ENCODE assay signal across 16 cellular contexts in genomic region chr13:106329941-106330340, GRCh38.
DNase-seq lines count a peak whose midpoint lies in the region; ATAC-seq, FAIRE-seq and TF ChIP-seq lines count a peak whose summit lies in the region.
"Had no signal": no experiment of that assay in that cellular context is flagged by ENCODE, and none has a peak within 500 bp of the region (broad histone marks: within the 10 kb centered on the region; RNA-seq: fewer than 3 reads in every experiment).

No MANE protein-coding gene starts in this region.

- H3K4me1 Mint-ChIP-seq in activated CD4-positive, alpha-beta T cell treated with anti-CD3 and anti-CD28 coated beads for 36 hours, result no peaks in the 10 kb centered on the region
- H3K4me1 Mint-ChIP-seq: CD14-positive monocyte had no signal

- no peaks in the 10 kb centered on the region for H3K36me3 Mint-ChIP-seq in activated CD4-positive, alpha-beta T cell treated with anti-CD3 and anti-CD28 coated beads for 36 hours (ENCODE audit: low read depth)
- H3K36me3 Mint-ChIP-seq: CD14-positive monocyte; CD8-positive, alpha-beta T cell had no signal

- no peaks in the 10 kb centered on the region for H3K9me2 ChIP-seq in PC-9 (ENCODE audit: insufficient read depth)

- H3K27me3 ChIP-seq in H1 (replicated peaks in 1 of 4; ENCODE audit: control insufficient read depth in 3 of 4, extremely low read depth in 1 of 4, insufficient read depth in 3 of 4, low read length in 3 of 4), result no peaks in the 10 kb centered on the region
- H3K27me3 ChIP-seq in osteoblast (ENCODE audit: insufficient read depth, low read length), result no peaks in the 10 kb centered on the region
- no peaks in the 10 kb centered on the region for H3K27me3 ChIP-seq in PC-9 (ENCODE audit: insufficient read depth, low read depth)

- H2BK15ac ChIP-seq in H1 (ENCODE audit: low read length), result no peak overlapping the region

- no peak overlapping the region for H3K27ac ChIP-seq in H1 (ENCODE audit: low read depth, low read length)
- H3K27ac ChIP-seq in osteoblast (ENCODE audit: low read depth, low read length), result no peak overlapping the region
- no peak overlapping the region for H3K27ac ChIP-seq in PC-9
- H3K27ac ChIP-seq: A549 had no signal

- no peaks in the 10 kb centered on the region for H3K23me2 ChIP-seq in H1 (ENCODE audit: low read depth, low read length)

- no peak for DNase-seq in H1 (ENCODE audit: low read depth in 1 of 2, low spot score in 2 of 2)
- peak; percentile 39 to 69 for DNase-seq in left colon
- DNase-seq in osteoblast (ENCODE audit: insufficient read length, low spot score, missing footprints), result no peak
- no peak for DNase-seq in PC-9
- no peak for DNase-seq in activated CD4-positive, alpha-beta T cell treated with anti-CD3 and anti-CD28 coated beads for 36 hours
- DNase-seq: CD8-positive, alpha-beta T cell; COR-L47; DMS153; DND-41; H9 had no signal

- WGBS in H1 (ENCODE audit: extremely low coverage in 1 of 2, insufficient coverage in 1 of 2, insufficient read length in 1 of 2, insufficient replicate concordance in 2 of 2, low coverage in 1 of 2, low lambda C conversion rate in 2 of 2, missing lambda C conversion rate in 1 of 2), 2 experiments, result 79% methylated on average over 5 of the region's 5 CpGs; no CpG with 5 or more reads in 1 of the 2 experiments

- no peak for TF ChIP-seq POLR2A in H1 (IDR thresholded peaks at IDR 0.05; ENCODE audit: control extremely low read depth in 1 of 2, low read depth in 2 of 2, low read length in 2 of 2)

- no peaks in the 10 kb centered on the region for H3K9me3 ChIP-seq in H1 (ENCODE audit: insufficient read depth in 2 of 2, low read depth in 1 of 2, low read length in 1 of 2)
- H3K9me3 ChIP-seq in osteoblast (ENCODE audit: low read depth, low read length), result no peaks in the 10 kb centered on the region
- peaks cover 10% of the 10 kb centered on the region for H3K9me3 ChIP-seq in PC-9 (ENCODE audit: insufficient read depth, low read depth)
- H3K9me3 ChIP-seq: A549 had no signal

- H3K36me3 ChIP-seq in H1 (ENCODE audit: control insufficient read depth in 2 of 4, insufficient read depth in 4 of 4, low read length in 3 of 4) (no peaks in the 10 kb centered on the region), osteoblast (ENCODE audit: insufficient read depth, low read length) (no peaks in the 10 kb centered on the region), PC-9 (ENCODE audit: low read depth) (no peaks in the 10 kb centered on the region)

- H2AK5ac ChIP-seq in H1 (ENCODE audit: low read depth, low read length), result no peak overlapping the region

- no peak overlapping the region for H3K4me2 ChIP-seq in H1 (ENCODE audit: insufficient read depth in 1 of 2, low read depth in 2 of 2, low read length in 2 of 2)
- no peak overlapping the region for H3K4me2 ChIP-seq in osteoblast (ENCODE audit: insufficient read depth, low read length)
- H3K4me2 ChIP-seq in PC-9, result no peak overlapping the region
- H3K4me2 ChIP-seq: A549, GM23338 had no signal

- no peak overlapping the region for H3K27ac Mint-ChIP-seq in activated CD4-positive, alpha-beta T cell treated with anti-CD3 and anti-CD28 coated beads for 36 hours
- H3K27ac Mint-ChIP-seq: CD14-positive monocyte; CD8-positive, alpha-beta T cell; GM23338 had no signal

- TF ChIP-seq CTCF in H1 (IDR thresholded peaks at IDR 0.05; ENCODE audit: control extremely low read depth in 1 of 3, insufficient read depth in 1 of 3, low read depth in 1 of 3, low read length in 3 of 3), result no peak
- no peak for TF ChIP-seq CTCF in osteoblast (IDR thresholded peaks at IDR 0.05; ENCODE audit: extremely low read depth, low read depth, low read length)
- no peak for TF ChIP-seq CTCF in PC-9 (conservative IDR thresholded peaks at IDR 0.05)

- H2AFZ ChIP-seq in H1 (ENCODE audit: low read length) (no peak overlapping the region), osteoblast (ENCODE audit: low read length) (peak overlapping the region; percentile 63), PC-9 (no peak overlapping the region)
- H2AFZ ChIP-seq: GM23338 had no signal

- H3K4me1 ChIP-seq in H1 (replicated peaks in 1 of 4; ENCODE audit: control insufficient read depth in 3 of 4, insufficient read depth in 4 of 4, low read length in 3 of 4) (peaks cover 0 to 6% (median 1%) of the 10 kb centered on the region in 4 experiments; a peak in 2 of 7 replicates), osteoblast (ENCODE audit: insufficient read depth, low read length) (no peaks in the 10 kb centered on the region), PC-9 (replicated peaks; ENCODE audit: insufficient read depth) (no peaks in the 10 kb centered on the region)
- H3K4me1 ChIP-seq: A549 had no signal

- intact Hi-C loops in left colon (cut with DNase I, micrococcal nuclease) (no loop called here), PC-9 (cut with micrococcal nuclease; ENCODE audit: unreplicated experiment) (no loop called here)
- intact Hi-C loops in activated CD4-positive, alpha-beta T cell treated with anti-CD3 and anti-CD28 coated beads for 36 hours (cut with DNase I, micrococcal nuclease), result no loop called here

- peaks cover 3% of the 10 kb centered on the region for H3K27me3 Mint-ChIP-seq in activated CD4-positive, alpha-beta T cell treated with anti-CD3 and anti-CD28 coated beads for 36 hours

- no peak overlapping the region for H3K9ac ChIP-seq in H1 (replicated peaks in 1 of 4; ENCODE audit: extremely low read depth in 1 of 4, low read depth in 3 of 4, low read length in 3 of 4)

- no peak overlapping the region for H2BK20ac ChIP-seq in H1 (ENCODE audit: low read length)

- no peak for TF ChIP-seq EP300 in H1 (IDR thresholded peaks at IDR 0.05; ENCODE audit: borderline replicate concordance in 1 of 2, low read depth in 2 of 2, low read length in 2 of 2)

- no peaks in the 10 kb centered on the region for H3K9me3 Mint-ChIP-seq in activated CD4-positive, alpha-beta T cell treated with anti-CD3 and anti-CD28 coated beads for 36 hours (ENCODE audit: low read depth)
- H3K9me3 Mint-ChIP-seq: CD8-positive, alpha-beta T cell had no signal

- H3K18ac ChIP-seq in H1 (ENCODE audit: extremely low read depth, low read length), result no peak overlapping the region

- H4K5ac ChIP-seq in H1 (ENCODE audit: insufficient read length, low read depth, low read length), result no peak overlapping the region

- no peak overlapping the region for H3K14ac ChIP-seq in H1 (ENCODE audit: insufficient read length)

- no peak overlapping the region for H3K56ac ChIP-seq in H1 (replicated peaks; ENCODE audit: insufficient read length, low read depth, low read length)

- FAIRE-seq in H1 (lab: Jason Lieb, UNC), result no peak
- FAIRE-seq: A549, D721Med had no signal

- CTCF ChIA-PET in H1 (lab: Charles Lee; ENCODE audit: partially characterized antibody) (interaction anchor here (0.7 to 1.6 kb wide), 4 partner anchors 10 to 248 kb away, joined by 3 read pairs; no protein-coding TSS in a partner anchor), PC-9 (lab: Charles Lee) (no interaction called here)
- CTCF ChIA-PET in activated CD4-positive, alpha-beta T cell treated with anti-CD3 and anti-CD28 coated beads for 36 hours (lab: Charles Lee), result no interaction called here

- H3F3A ChIP-seq in PC-9 (ENCODE audit: insufficient read depth, low read depth), result no peaks in the 10 kb centered on the region

- no peaks in the 10 kb centered on the region for H4K20me1 ChIP-seq in H1 (replicated peaks in 1 of 2; ENCODE audit: control insufficient read depth in 1 of 2, insufficient read depth in 2 of 2, low read length in 2 of 2)
- no peaks in the 10 kb centered on the region for H4K20me1 ChIP-seq in osteoblast (ENCODE audit: insufficient read depth, low read length)
- H4K20me1 ChIP-seq in PC-9 (ENCODE audit: insufficient read depth), result no peaks in the 10 kb centered on the region

- POLR2A ChIA-PET in H1 (lab: Charles Lee; ENCODE audit: partially characterized antibody) (no interaction called here), PC-9 (lab: Charles Lee; ENCODE audit: unreplicated experiment) (no interaction called here)
- POLR2A ChIA-PET in activated CD4-positive, alpha-beta T cell treated with anti-CD3 and anti-CD28 coated beads for 36 hours (lab: Charles Lee), result no interaction called here

- H3K79me2 ChIP-seq in H1 (ENCODE audit: control insufficient read depth in 1 of 2, insufficient read depth in 2 of 2, low read length in 2 of 2) (no peaks in the 10 kb centered on the region), osteoblast (ENCODE audit: insufficient read depth, low read length) (no peaks in the 10 kb centered on the region), PC-9 (ENCODE audit: low read depth) (no peaks in the 10 kb centered on the region)

- no peak for TF ChIP-seq RAD21 in H1 (IDR thresholded peaks at IDR 0.05 in 1 of 2, conservative IDR thresholded peaks at IDR 0.05 in 1 of 2; ENCODE audit: low read depth in 2 of 2, low read length in 2 of 2)

- BruUV-seq in PC-9 (replicated peaks; lab: Mats Ljungman, UMichigan), result no TSS peak

- no peak overlapping the region for H2BK5ac ChIP-seq in H1 (ENCODE audit: low read depth, low read length)

- H3K79me1 ChIP-seq in H1 (ENCODE audit: low read depth, low read length), result no peaks in the 10 kb centered on the region

- 0 out of 2 replicates have a peak overlapping the region, but pooled peaks have one; percentile 13 for H2BK12ac ChIP-seq in H1 (ENCODE audit: low read depth, low read length)

- no peak overlapping the region for H4K8ac ChIP-seq in H1 (ENCODE audit: extremely low read depth, insufficient read depth, low read length)

- H3K4me3 Mint-ChIP-seq in activated CD4-positive, alpha-beta T cell treated with anti-CD3 and anti-CD28 coated beads for 36 hours, result no peak overlapping the region
- H3K4me3 Mint-ChIP-seq: CD14-positive monocyte; CD8-positive, alpha-beta T cell; GM23338; H9 had no signal

- ATAC-seq in left colon (peak; percentile 97), GM21390 (IDR thresholded peaks at IDR 0.05; ENCODE audit: unreplicated experiment) (no peak), HG03175 (IDR thresholded peaks at IDR 0.05; ENCODE audit: unreplicated experiment) (no peak)
- no peak for ATAC-seq in activated CD4-positive, alpha-beta T cell treated with anti-CD3 and anti-CD28 coated beads for 36 hours
- ATAC-seq: A549; CD8-positive, alpha-beta T cell; GM23338 had no signal

- H3K23ac ChIP-seq in H1 (ENCODE audit: insufficient read length), result no peak overlapping the region

- H2BK120ac ChIP-seq in H1 (replicated peaks; ENCODE audit: low read depth, low read length), result no peak overlapping the region

- H3K4ac ChIP-seq in H1 (replicated peaks; ENCODE audit: insufficient read length, low read depth, low read length), result no peak overlapping the region

- no peak overlapping the region for H3K4me3 ChIP-seq in H1 (ENCODE audit: extremely low read depth in 1 of 4, insufficient read depth in 2 of 4, low read depth in 3 of 4, low read length in 4 of 4)
- H3K4me3 ChIP-seq in osteoblast (ENCODE audit: insufficient read depth, low read length), result no peak overlapping the region
- H3K4me3 ChIP-seq in PC-9, result no peak overlapping the region
- H3K4me3 ChIP-seq: A549, GM23338 had no signal

- H4K91ac ChIP-seq in H1 (replicated peaks; ENCODE audit: insufficient read length, low read length), result no peak overlapping the region

TF ChIP-seq in H1, 55 proteins besides CTCF, POLR2A, EP300 and RAD21 (continues in another document):
- TF ChIP-seq ASH2L (IDR thresholded peaks at IDR 0.05; ENCODE audit: low read length) (no peak), SIX5 (IDR thresholded peaks at IDR 0.05; ENCODE audit: low read depth, low read length) (no peak)

Comparison
In these comparisons a context has a peak if more than half of its experiments do, and no peak if none do; other contexts are left out.
1. DNase-seq: peak in left colon (2 of 2); none in H1 (0 of 2), osteoblast (single experiment), PC-9 (0 of 2) and activated CD4-positive, alpha-beta T cell treated with anti-CD3 and anti-CD28 coated beads for 36 hours (single experiment).